ENCODE assay signal across 13 cellular contexts in the genomic region with DNA sequence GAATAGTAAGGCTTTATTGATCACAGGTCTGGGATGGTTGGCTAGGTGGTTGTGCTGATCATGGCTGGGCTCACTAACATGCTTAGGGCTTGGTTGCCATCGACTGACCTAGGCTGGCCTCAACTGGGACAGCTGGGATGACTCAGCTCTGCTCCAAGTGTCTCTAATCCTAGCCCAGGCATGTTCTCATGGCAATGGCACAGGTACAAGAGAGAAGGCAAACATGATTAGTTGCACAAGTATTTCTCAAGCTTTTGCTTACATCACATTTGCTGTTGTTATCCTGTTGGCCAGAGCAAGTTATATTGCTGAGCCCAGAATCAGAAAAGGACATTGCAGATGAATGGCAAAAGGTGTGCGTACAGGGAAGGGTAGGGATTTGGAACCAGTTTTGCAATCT.
DNase-seq lines count a peak whose midpoint lies in the region; ATAC-seq and TF ChIP-seq lines count a peak whose summit lies in the region.
"Had no signal": no experiment of that assay in that cellular context is flagged by ENCODE, and none has a peak within 500 bp of the region (broad histone marks: within the 10 kb centered on the region; RNA-seq: fewer than 3 reads in every experiment).

No MANE protein-coding gene starts in this region.

- H3K4me3 ChIP-seq in right atrium auricular region (no peak overlapping the region), upper lobe of left lung (no peak overlapping the region)
- H3K4me3 ChIP-seq: colonic mucosa had no signal

- peak; percentile 12 for DNase-seq in NCI-H345 (lab: John Stamatoyannopoulos, UW)
- no peak for DNase-seq in NCI-H345 treated with DMSO at 0.1 percent for 48 hours (lab: John Stamatoyannopoulos, UW; ENCODE audit: unreplicated experiment)
- no peak for DNase-seq in activated naive CD8-positive, alpha-beta T cell treated with anti-CD3 and anti-CD28 coated beads, Interleukin-2, amount 50 U/mL, for 24 hours
- DNase-seq in right atrium auricular region (ENCODE audit: low spot score): peak; percentile 67
- DNase-seq in upper lobe of left lung: peak in 1 of 2 donors; percentile 79
- DNase-seq in NCI-H2196 (lab: John Stamatoyannopoulos, UW; ENCODE audit: unreplicated experiment): no peak
- no peak for DNase-seq in SW 1271 (lab: John Stamatoyannopoulos, UW)
- DNase-seq: colonic mucosa; naive B cell; NCI-H1694 treated with DMSO at 0.1 percent for 48 hours; stimulated activated naive CD4-positive, alpha-beta T cell had no signal

- no peak overlapping the region for H3K4me3 Mint-ChIP-seq in activated naive CD8-positive, alpha-beta T cell treated with anti-CD3 and anti-CD28 coated beads, Interleukin-2, amount 50 U/mL, for 24 hours
- H3K4me3 Mint-ChIP-seq: naive B cell had no signal

- 57 to 73% methylated on average over 2 of the region's 2 CpGs for WGBS in upper lobe of left lung, 2 donors

- H3K27ac ChIP-seq in right atrium auricular region (no peak overlapping the region), upper lobe of left lung (no peak overlapping the region)
- H3K27ac ChIP-seq: colonic mucosa had no signal

- H3K4me1 Mint-ChIP-seq in activated naive CD8-positive, alpha-beta T cell treated with anti-CD3 and anti-CD28 coated beads, Interleukin-2, amount 50 U/mL, for 24 hours: peaks cover 15% of the 10 kb centered on the region
- H3K4me1 Mint-ChIP-seq: naive B cell had no signal

- no peak for ATAC-seq in activated naive CD8-positive, alpha-beta T cell treated with anti-CD3 and anti-CD28 coated beads, Interleukin-2, amount 50 U/mL, for 24 hours
- ATAC-seq in upper lobe of left lung (ENCODE audit: low FRiP score in 2 of 2) (peak; percentile 65 to 90), GM21360 (IDR thresholded peaks at IDR 0.05; ENCODE audit: unreplicated experiment) (no peak)

- H3K27ac Mint-ChIP-seq in activated naive CD8-positive, alpha-beta T cell treated with anti-CD3 and anti-CD28 coated beads, Interleukin-2, amount 50 U/mL, for 24 hours: peak overlapping the region; percentile 80
- H3K27ac Mint-ChIP-seq: activated T-helper 2 cell treated with anti-CD3 and anti-CD28 coated beads, Interferon-gamma antibody, Interleukin-2, Interleukin-4, amounts not matched to agents 10 μg/mL and 5 μg/mL and 100 μg/mL, durations not matched to agents 14 hours and 24 hours and 36 hours had no signal

- peaks cover 0 to 7% of the 10 kb centered on the region in 2 donors for H3K4me1 ChIP-seq in right atrium auricular region
- peaks cover 0 to 6% (median 0%) of the 10 kb centered on the region in 4 donors for H3K4me1 ChIP-seq in upper lobe of left lung
- H3K4me1 ChIP-seq: colonic mucosa had no signal

- TF ChIP-seq POLR2A in upper lobe of left lung (IDR thresholded peaks at IDR 0.05): no peak

- TF ChIP-seq EP300 in upper lobe of left lung (IDR thresholded peaks at IDR 0.05): peak in 1 of 4 donors; percentile 59

- H3K9me3 ChIP-seq in right atrium auricular region (no peaks in the 10 kb centered on the region), upper lobe of left lung (no peaks in the 10 kb centered on the region)
- H3K9me3 ChIP-seq: colonic mucosa had no signal

- peaks cover 14% of the 10 kb centered on the region for H3K27me3 Mint-ChIP-seq in activated naive CD8-positive, alpha-beta T cell treated with anti-CD3 and anti-CD28 coated beads, Interleukin-2, amount 50 U/mL, for 24 hours

- no peaks in the 10 kb centered on the region for H3K27me3 ChIP-seq in right atrium auricular region
- no peaks in the 10 kb centered on the region for H3K27me3 ChIP-seq in upper lobe of left lung
- H3K27me3 ChIP-seq: colonic mucosa had no signal

- no peaks in the 10 kb centered on the region for H3K36me3 ChIP-seq in right atrium auricular region
- no peaks in the 10 kb centered on the region for H3K36me3 ChIP-seq in upper lobe of left lung
- H3K36me3 ChIP-seq: colonic mucosa had no signal

- no peaks in the 10 kb centered on the region for H3K9me3 Mint-ChIP-seq in activated naive CD8-positive, alpha-beta T cell treated with anti-CD3 and anti-CD28 coated beads, Interleukin-2, amount 50 U/mL, for 24 hours

- no peak for TF ChIP-seq CTCF in right atrium auricular region (IDR thresholded peaks at IDR 0.05)
- TF ChIP-seq CTCF in upper lobe of left lung (IDR thresholded peaks at IDR 0.05): no peak

- H3K36me3 Mint-ChIP-seq in activated naive CD8-positive, alpha-beta T cell treated with anti-CD3 and anti-CD28 coated beads, Interleukin-2, amount 50 U/mL, for 24 hours (ENCODE audit: low read depth): peaks cover 1% of the 10 kb centered on the region
- H3K36me3 Mint-ChIP-seq: naive B cell had no signal

Comparison
In these comparisons a context has a peak if more than half of its experiments do, and no peak if none do; other contexts are left out.
1. DNase-seq: peak in NCI-H345 (single experiment) and right atrium auricular region (single experiment); none in NCI-H345 treated with DMSO at 0.1 percent for 48 hours (single experiment), activated naive CD8-positive, alpha-beta T cell treated with anti-CD3 and anti-CD28 coated beads, Interleukin-2, amount 50 U/mL, for 24 hours (single experiment), NCI-H2196 (single experiment) and SW 1271 (0 of 2).
2. ATAC-seq: peak in upper lobe of left lung (2 of 2); none in activated naive CD8-positive, alpha-beta T cell treated with anti-CD3 and anti-CD28 coated beads, Interleukin-2, amount 50 U/mL, for 24 hours (single experiment) and GM21360 (single experiment).